In genomic region chr2:136126527-136126926, GRCh38 we compare ENCODE assay signal across 17 cellular contexts. TPM values are rescaled to one million over a fixed set of nuclear protein-coding genes. Genes with fewer than 3 reads are reported as not detected.
DNase-seq lines count a peak whose midpoint lies in the region; ATAC-seq and TF ChIP-seq lines count a peak whose summit lies in the region.
"Had no signal": no experiment of that assay in that cellular context is flagged by ENCODE, and none has a peak within 500 bp of the region (broad histone marks: within the 10 kb centered on the region; RNA-seq: fewer than 3 reads in every experiment).

No MANE protein-coding gene starts in this region.

- H3K36me3 ChIP-seq in endodermal cell (ENCODE audit: control insufficient read depth, insufficient read depth, low read length) (no peaks in the 10 kb centered on the region), thymus (ENCODE audit: control insufficient read depth, insufficient read depth) (no peaks in the 10 kb centered on the region)
- H3K36me3 ChIP-seq: right atrium auricular region had no signal

- H3K27ac ChIP-seq in endodermal cell (ENCODE audit: low read depth, low read length) (no peak overlapping the region), thymus (ENCODE audit: low read depth) (peak overlapping the region; percentile 89)
- H3K27ac ChIP-seq: epithelial cell of prostate, right atrium auricular region had no signal

- H3K9me3 ChIP-seq in endodermal cell (ENCODE audit: control insufficient read depth, low read length) (no peaks in the 10 kb centered on the region), thymus (ENCODE audit: control insufficient read depth) (no peaks in the 10 kb centered on the region)
- H3K9me3 ChIP-seq: right atrium auricular region had no signal

- peak overlapping the region; percentile 89 for H3K27ac Mint-ChIP-seq in endodermal cell
- H3K27ac Mint-ChIP-seq in T-helper 2 cell treated with Interferon-gamma antibody and Interleukin-4, amounts not matched to agents 5 μg/mL and 100 μg/mL, for 36 hours: no peak overlapping the region

- TF ChIP-seq CTCF in endodermal cell (conservative IDR thresholded peaks at IDR 0.05): no peak

- H3K36me3 Mint-ChIP-seq in endodermal cell (ENCODE audit: low read depth): no peaks in the 10 kb centered on the region
- H3K36me3 Mint-ChIP-seq in T-helper 2 cell treated with Interferon-gamma antibody and Interleukin-4, amounts not matched to agents 5 μg/mL and 100 μg/mL, for 36 hours (ENCODE audit: low read depth): no peaks in the 10 kb centered on the region

- H3K4me1 ChIP-seq in endodermal cell (ENCODE audit: control insufficient read depth, insufficient read depth, low read length): peaks cover 30% of the 10 kb centered on the region
- peaks cover 67% of the 10 kb centered on the region for H3K4me1 ChIP-seq in thymus (ENCODE audit: control insufficient read depth, insufficient read depth, low read length)

- H3K27me3 Mint-ChIP-seq in endodermal cell (ENCODE audit: insufficient read depth): no peaks in the 10 kb centered on the region
- H3K27me3 Mint-ChIP-seq in T-helper 2 cell treated with Interferon-gamma antibody and Interleukin-4, amounts not matched to agents 5 μg/mL and 100 μg/mL, for 36 hours (ENCODE audit: low read depth): peaks cover 44% of the 10 kb centered on the region

- H3K9me3 Mint-ChIP-seq in endodermal cell: no peaks in the 10 kb centered on the region
- no peaks in the 10 kb centered on the region for H3K9me3 Mint-ChIP-seq in T-helper 2 cell treated with Interferon-gamma antibody and Interleukin-4, amounts not matched to agents 5 μg/mL and 100 μg/mL, for 36 hours

- peak overlapping the region; percentile 59 for H3K4me3 ChIP-seq in endodermal cell (ENCODE audit: low read length)
- H3K4me3 ChIP-seq in thymus (ENCODE audit: low read length): peak overlapping the region; percentile 30
- H3K4me3 ChIP-seq: lung, right atrium auricular region had no signal

- intact Hi-C loops in left ventricle myocardium superior (cut with micrococcal nuclease) (no loop called here), Right ventricle myocardium inferior (cut with DNase I) (loop anchor here (5.0 kb wide), 1 partner anchor 251 kb away; no protein-coding TSS in a partner anchor)

- H3K27me3 ChIP-seq in endodermal cell (ENCODE audit: control insufficient read depth, insufficient read depth, low read length, poor library complexity, severe bottlenecking) (no peaks in the 10 kb centered on the region), thymus (ENCODE audit: control insufficient read depth, insufficient read depth) (no peaks in the 10 kb centered on the region)
- H3K27me3 ChIP-seq: right atrium auricular region had no signal

- H3K4me3 Mint-ChIP-seq in endodermal cell: peak overlapping the region; percentile 31
- no peak overlapping the region for H3K4me3 Mint-ChIP-seq in T-helper 2 cell treated with Interferon-gamma antibody and Interleukin-4, amounts not matched to agents 5 μg/mL and 100 μg/mL, for 36 hours

- H3K4me1 Mint-ChIP-seq in endodermal cell: peaks cover 87% of the 10 kb centered on the region
- H3K4me1 Mint-ChIP-seq in T-helper 2 cell treated with Interferon-gamma antibody and Interleukin-4, amounts not matched to agents 5 μg/mL and 100 μg/mL, for 36 hours (ENCODE audit: low read depth): peaks cover 55% of the 10 kb centered on the region

- DNase-seq in left ventricle myocardium superior (no peak), Right ventricle myocardium inferior (ENCODE audit: missing footprints) (no peak), NCI-H2107 (lab: John Stamatoyannopoulos, UW) (peak; percentile 28), endodermal cell (no peak)
- no peak for DNase-seq in T-helper 2 cell treated with Interferon-gamma antibody and Interleukin-4, amounts not matched to agents 5 μg/mL and 100 μg/mL, for 36 hours (ENCODE audit: low spot score)
- DNase-seq: activated gamma-delta T cell, cortex of kidney, HCEC 1CT, NCI-H2029 treated with DMSO at 0.1 percent for 48 hours, RPMI8226, T-helper 1 cell had no signal

- no peak for TF ChIP-seq POLR2A in GM18505 (IDR thresholded peaks at IDR 0.05; ENCODE audit: borderline replicate concordance, extremely low read depth, insufficient read depth, insufficient read length)

- whole genome bisulfite sequencing in endodermal cell (ENCODE audit: insufficient coverage in 1 of 2, insufficient read length in 1 of 2), 2 experiments: 70 to 83% methylated on average over 5 to 6 of the region's 6 CpGs
- 59% methylated on average over 6 of the region's 6 CpGs for WGBS in thymus

- peak overlapping the region; percentile 74 for H3K9ac ChIP-seq in endodermal cell (ENCODE audit: extremely low read depth, low read length, poor library complexity, severe bottlenecking)

- peak; percentile 29 for ATAC-seq in left ventricle myocardium superior
- no peak for ATAC-seq in Right ventricle myocardium inferior
- ATAC-seq in HG02938 (IDR thresholded peaks at IDR 0.05; ENCODE audit: unreplicated experiment): no peak
- no peak for ATAC-seq in GM18505 (IDR thresholded peaks at IDR 0.05; ENCODE audit: unreplicated experiment)

RNA-seq across cellular contexts. Expression of gene CXCR4, which starts 8.6 kb away (rescaled TPM):
- total RNA-seq in left ventricle myocardium superior: 3.6 TPM
- total RNA-seq in Right ventricle myocardium inferior: 3.1 TPM
- 100 to 1,000 TPM; 287 to 454 TPM for total RNA-seq in endodermal cell
- polyA plus RNA-seq in endodermal cell (2013, experiment 1 of 2): 303 TPM
- 293 TPM for polyA plus RNA-seq in endodermal cell (2013, experiment 2 of 2)
- 942 TPM for polyA plus RNA-seq in thymus

Comparison
In these comparisons a context has a peak if more than half of its experiments do, and no peak if none do; other contexts are left out.
1. RNA of gene CXCR4, which starts 8.6 kb away (total RNA-seq): 287 to 454 TPM in endodermal cell; 3.6 TPM in left ventricle myocardium superior (single experiment) and 3.1 TPM in Right ventricle myocardium inferior (single experiment); every median in the first group is over 10 times any median in the second.